Comparison of ENCODE assay signal across 18 cellular contexts in the genomic region with DNA sequence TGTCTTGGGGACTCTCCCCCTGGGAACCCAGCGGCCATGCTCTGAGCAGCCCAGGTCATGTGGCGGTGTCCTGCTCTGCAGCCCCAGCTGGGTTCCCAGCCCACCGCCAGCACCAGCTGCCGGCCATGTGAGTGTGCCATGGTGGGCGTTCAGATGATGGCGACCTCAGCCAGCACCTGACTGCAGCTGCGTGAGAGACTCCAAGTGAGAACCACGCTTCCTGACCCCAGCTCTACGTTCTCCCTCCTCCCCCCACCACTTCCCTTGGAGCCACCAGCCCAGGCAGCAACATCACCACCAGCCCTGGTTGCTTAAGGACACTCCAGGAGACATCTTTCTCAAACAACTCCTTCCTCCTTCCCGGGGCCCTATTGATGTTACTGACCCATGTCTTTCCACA.
DNase-seq lines count a peak whose midpoint lies in the region; ATAC-seq and TF ChIP-seq lines count a peak whose summit lies in the region.
"Had no signal": no experiment of that assay in that cellular context is flagged by ENCODE, and none has a peak within 500 bp of the region (broad histone marks: within the 10 kb centered on the region; RNA-seq: fewer than 3 reads in every experiment).

No MANE protein-coding gene starts in this region.

- H3K36me3 ChIP-seq in KOPT-K1 (ENCODE audit: insufficient read depth, low read length) (no peaks in the 10 kb centered on the region), left lung (no peaks in the 10 kb centered on the region), suprapubic skin (no peaks in the 10 kb centered on the region)

- intact Hi-C loops in CD14-positive monocyte (cut with micrococcal nuclease) (loop anchor here in 1 of 2 donors (10.0 kb wide), 1 partner anchor 137 kb away; no protein-coding TSS in a partner anchor), left lung (cut with DNase I) (no loop called here)

- H3K27ac ChIP-seq in KOPT-K1 (ENCODE audit: low read depth, low read length, poor library complexity, severe bottlenecking): peak overlapping the region; percentile 38
- H3K27ac ChIP-seq in left lung: peak overlapping the region in 1 of 2 donors; percentile 71
- H3K27ac ChIP-seq in suprapubic skin: no peak overlapping the region
- H3K27ac ChIP-seq: PC-9 had no signal

- H3K4me1 Mint-ChIP-seq in CD14-positive monocyte: peaks cover 82% of the 10 kb centered on the region
- peaks cover 0 to 4% of the 10 kb centered on the region in 2 donors for H3K4me1 Mint-ChIP-seq in stimulated activated naive B cell treated with anti-CD40 and anti-IgM and Interleukin-4, amounts not matched to agents 10 μg/mL and 1 μg/mL and 100 μg/mL, for 72 hours

- H3K27ac Mint-ChIP-seq in CD14-positive monocyte: peak overlapping the region; percentile 85 to 94 (median 91)
- no peak overlapping the region for H3K27ac Mint-ChIP-seq in stimulated activated naive B cell treated with anti-CD40 and anti-IgM and Interleukin-4, amounts not matched to agents 10 μg/mL and 1 μg/mL and 100 μg/mL, for 72 hours
- H3K27ac Mint-ChIP-seq: CD8-positive, alpha-beta memory T cell; HFFc6 had no signal

- no peak for TF ChIP-seq EP300 in suprapubic skin (IDR thresholded peaks at IDR 0.05)

- H3K9me3 ChIP-seq in KOPT-K1 (ENCODE audit: insufficient read depth, low read length, poor library complexity, severe bottlenecking) (no peaks in the 10 kb centered on the region), left lung (peaks cover 0 to 6% of the 10 kb centered on the region in 2 donors), suprapubic skin (no peaks in the 10 kb centered on the region)

- no peak for TF ChIP-seq POLR2A in suprapubic skin (IDR thresholded peaks at IDR 0.05)

- H3K9me3 Mint-ChIP-seq in CD14-positive monocyte: peaks cover 0 to 7% (median 5%) of the 10 kb centered on the region in 7 donors
- no peaks in the 10 kb centered on the region for H3K9me3 Mint-ChIP-seq in stimulated activated naive B cell treated with anti-CD40 and anti-IgM and Interleukin-4, amounts not matched to agents 10 μg/mL and 1 μg/mL and 100 μg/mL, for 72 hours
- H3K9me3 Mint-ChIP-seq: CD8-positive, alpha-beta memory T cell; HFFc6 had no signal

- peak; percentile 32 for ATAC-seq in left lung
- peak; percentile 39 to 50 for ATAC-seq in stimulated activated naive B cell treated with anti-CD40 and anti-IgM and Interleukin-4, amounts not matched to agents 10 μg/mL and 1 μg/mL and 100 μg/mL, for 72 hours (replicated peaks)
- ATAC-seq: HepG2 had no signal

- peaks cover 0 to 3% (median 1%) of the 10 kb centered on the region in 3 donors for H3K27me3 Mint-ChIP-seq in CD14-positive monocyte (ENCODE audit: low read depth in 3 of 3)
- peaks cover 22 to 26% of the 10 kb centered on the region in 2 donors for H3K27me3 Mint-ChIP-seq in stimulated activated naive B cell treated with anti-CD40 and anti-IgM and Interleukin-4, amounts not matched to agents 10 μg/mL and 1 μg/mL and 100 μg/mL, for 72 hours

- H3K4me1 ChIP-seq in left lung: peaks cover 0 to 35% of the 10 kb centered on the region in 2 donors
- no peaks in the 10 kb centered on the region for H3K4me1 ChIP-seq in suprapubic skin

- DNase-seq in CD14-positive monocyte (ENCODE audit: low spot score) (peak; percentile 56), left lung (no peak), suprapubic skin (ENCODE audit: low spot score in 2 of 2) (no peak), germinal center (ENCODE audit: low spot score) (no peak)
- no peak for DNase-seq in stimulated activated naive B cell treated with anti-CD40 and anti-IgM and Interleukin-4, amounts not matched to agents 10 μg/mL and 1 μg/mL and 100 μg/mL, for 72 hours
- DNase-seq in activated CD8-positive, alpha-beta memory T cell treated with anti-CD3 and anti-CD28 coated beads, Interleukin-2, amount 50 U/mL, for 48 hours: no peak
- DNase-seq: CD8-positive, alpha-beta memory T cell; GF-D8; HFFc6; KG1; NCI-H1105 treated with DMSO at 0.1 percent for 48 hours; NCI-H1694 treated with DMSO at 0.1 percent for 48 hours; NCI-H226; NCI-H524 treated with DMSO at 0.1 percent for 48 hours; PC-9; SW 1271 had no signal

- H3K27me3 ChIP-seq in left lung: no peaks in the 10 kb centered on the region
- no peaks in the 10 kb centered on the region for H3K27me3 ChIP-seq in suprapubic skin

- 71% methylated on average over 10 of the region's 10 CpGs for WGBS in suprapubic skin

- no peak overlapping the region for H3K4me3 Mint-ChIP-seq in CD14-positive monocyte
- no peak overlapping the region for H3K4me3 Mint-ChIP-seq in stimulated activated naive B cell treated with anti-CD40 and anti-IgM and Interleukin-4, amounts not matched to agents 10 μg/mL and 1 μg/mL and 100 μg/mL, for 72 hours
- H3K4me3 Mint-ChIP-seq: CD8-positive, alpha-beta memory T cell; HFFc6 had no signal

- H3K4me3 ChIP-seq in left lung (no peak overlapping the region), suprapubic skin (no peak overlapping the region)
- H3K4me3 ChIP-seq: PC-9 had no signal

- peaks cover 8 to 29% of the 10 kb centered on the region in 2 donors for H3K36me3 Mint-ChIP-seq in CD14-positive monocyte
- H3K36me3 Mint-ChIP-seq in stimulated activated naive B cell treated with anti-CD40 and anti-IgM and Interleukin-4, amounts not matched to agents 10 μg/mL and 1 μg/mL and 100 μg/mL, for 72 hours: peaks cover 0 to 2% of the 10 kb centered on the region in 2 donors
- H3K36me3 Mint-ChIP-seq: CD8-positive, alpha-beta memory T cell had no signal

- TF ChIP-seq CTCF in CD14-positive monocyte (IDR thresholded peaks at IDR 0.05) (no peak), left lung (IDR thresholded peaks at IDR 0.05) (no peak), suprapubic skin (IDR thresholded peaks at IDR 0.05) (no peak)
